ENCODE assay signal across 13 cellular contexts in the genomic region with DNA sequence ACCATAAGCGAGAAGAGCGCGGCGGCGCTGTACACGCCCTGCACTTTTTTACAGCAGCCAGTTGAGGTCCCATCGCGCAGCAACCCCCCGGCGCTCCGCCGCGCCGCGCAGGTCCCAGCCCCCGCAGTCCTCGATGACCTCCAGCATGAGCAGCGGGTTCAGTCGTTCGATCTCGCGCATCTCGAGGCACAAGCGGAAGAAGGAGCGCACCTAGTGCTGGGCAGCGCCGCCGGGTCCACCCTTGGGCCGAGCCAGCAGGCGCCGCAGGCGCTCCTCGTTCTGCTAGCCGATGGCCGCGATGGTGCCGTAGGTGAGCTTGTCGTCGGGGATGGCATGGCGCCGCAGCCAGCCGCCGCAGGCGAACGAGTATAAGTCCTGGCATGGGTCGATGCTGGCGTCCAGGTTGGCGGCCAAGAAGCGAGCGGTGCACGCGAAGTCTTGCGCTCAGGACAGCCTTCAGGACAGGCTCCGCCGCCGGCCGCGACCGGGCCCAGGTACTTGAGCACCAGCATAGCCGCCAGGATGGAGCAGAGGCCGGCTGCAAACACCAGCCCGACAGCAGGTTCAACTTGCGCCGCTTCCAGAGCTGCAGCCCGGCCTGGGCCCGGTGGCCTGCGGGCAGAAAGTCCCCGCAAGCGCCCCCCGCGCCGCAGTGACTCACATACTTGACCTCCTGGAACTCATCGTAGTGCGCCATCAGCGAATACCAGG. TPM values are rescaled to one million over a fixed set of nuclear protein-coding genes. Genes with fewer than 3 reads are reported as not detected.
DNase-seq lines count a peak whose midpoint lies in the region; ATAC-seq and TF ChIP-seq lines count a peak whose summit lies in the region.
"Had no signal": no experiment of that assay in that cellular context is flagged by ENCODE, and none has a peak within 500 bp of the region (broad histone marks: within the 10 kb centered on the region; RNA-seq: fewer than 3 reads in every experiment).

No MANE protein-coding gene starts in this region.

- H2AFZ ChIP-seq in hepatocyte (peak overlapping the region; percentile 35), neuronal stem cell (ENCODE audit: low read length) (peak overlapping the region; percentile 22)

- no peaks in the 10 kb centered on the region for H4K20me1 ChIP-seq in hepatocyte (ENCODE audit: insufficient read depth, poor library complexity, severe bottlenecking)
- H4K20me1 ChIP-seq: BLaER1 treated with 17β-estradiol and CSF1 and Interleukin-3, amounts not matched to agents 10 nM and 100 nM had no signal

- no peak overlapping the region for H3K23ac ChIP-seq in neuronal stem cell (ENCODE audit: low read depth, low read length, poor library complexity)

- H3K4me1 ChIP-seq in SJSA1 (replicated peaks) (peaks cover 67% of the 10 kb centered on the region), hepatocyte (ENCODE audit: insufficient read depth) (peaks cover 19% of the 10 kb centered on the region), neuronal stem cell (ENCODE audit: control insufficient read depth in 2 of 2, insufficient read depth in 1 of 2, low read depth in 1 of 2, low read length in 2 of 2) (peaks cover 0 to 8% of the 10 kb centered on the region in 2 donors)
- H3K4me1 ChIP-seq: breast epithelium had no signal

- H3K4me2 ChIP-seq in hepatocyte: peak overlapping the region; percentile 63
- peak overlapping the region; percentile 52 for H3K4me2 ChIP-seq in neuronal stem cell (ENCODE audit: insufficient read depth, low read length, poor library complexity, severe bottlenecking)

- no peaks in the 10 kb centered on the region for H3K9me2 ChIP-seq in hepatocyte (replicated peaks; ENCODE audit: insufficient read depth)

- peak overlapping the region; percentile 31 for H3K14ac ChIP-seq in neuronal stem cell (ENCODE audit: low read length)

- H3K79me1 ChIP-seq in neuronal stem cell (ENCODE audit: low read depth, low read length): no peaks in the 10 kb centered on the region

- no peak overlapping the region for H2BK5ac ChIP-seq in neuronal stem cell (ENCODE audit: low read length)

- H2AK5ac ChIP-seq in neuronal stem cell (ENCODE audit: low read depth, low read length): peak overlapping the region; percentile 70

- H3K4me3 ChIP-seq in SJSA1 (peak overlapping the region; percentile 32), hepatocyte (no peak overlapping the region), neuronal stem cell (ENCODE audit: low read length in 2 of 2) (peak overlapping the region in 1 of 2 donors; percentile 52)
- H3K4me3 ChIP-seq: BLaER1 treated with 17β-estradiol and CSF1 and Interleukin-3, amounts not matched to agents 10 nM and 100 nM had no signal

- H3K27ac ChIP-seq in SJSA1 (peak overlapping the region; percentile 89), hepatocyte (peak overlapping the region; percentile 86), neuronal stem cell (replicated peaks; ENCODE audit: low read length) (no peak overlapping the region)
- H3K27ac ChIP-seq: BLaER1 treated with 17β-estradiol and CSF1 and Interleukin-3, amounts not matched to agents 10 nM and 100 nM; breast epithelium had no signal

- no peak overlapping the region for H3K4ac ChIP-seq in neuronal stem cell (ENCODE audit: low read length)

- no peaks in the 10 kb centered on the region for H3K27me3 ChIP-seq in SJSA1 (replicated peaks)
- H3K27me3 ChIP-seq in hepatocyte: peaks cover 15% of the 10 kb centered on the region
- peaks cover 33 to 76% (median 66%) of the 10 kb centered on the region in 3 experiments for H3K27me3 ChIP-seq in neuronal stem cell (ENCODE audit: control insufficient read depth in 3 of 3, insufficient read depth in 3 of 3, low read depth in 1 of 3, low read length in 3 of 3)

- peak; percentile 28 for DNase-seq in EH (ENCODE audit: low read depth)
- no peak for DNase-seq in SJSA1 (ENCODE audit: low read depth in 1 of 2, low spot score in 2 of 2)
- no peak for DNase-seq in hepatocyte (ENCODE audit: low spot score)
- no peak for DNase-seq in neuronal stem cell (ENCODE audit: low spot score)
- DNase-seq in midbrain (lab: John Stamatoyannopoulos, UW): no peak
- DNase-seq in cerebellar cortex (ENCODE audit: low spot score): no peak
- DNase-seq in 8988T: no peak
- DNase-seq: NCI-H146 had no signal

- H3K9me3 ChIP-seq in SJSA1 (replicated peaks) (no peaks in the 10 kb centered on the region), hepatocyte (ENCODE audit: low read depth) (no peaks in the 10 kb centered on the region), neuronal stem cell (replicated peaks in 1 of 2; ENCODE audit: control insufficient read depth in 2 of 2, insufficient read depth in 1 of 2, low read depth in 1 of 2, low read length in 2 of 2) (peaks cover 0 to 4% of the 10 kb centered on the region in 2 donors)
- H3K9me3 ChIP-seq: breast epithelium had no signal

- no peak overlapping the region for H4K8ac ChIP-seq in neuronal stem cell (ENCODE audit: low read depth, low read length)

- no peak for TF ChIP-seq CTCF in hepatocyte (IDR thresholded peaks at IDR 0.05; ENCODE audit: poor library complexity)

- peak overlapping the region; percentile 49 for H2BK15ac ChIP-seq in neuronal stem cell (ENCODE audit: low read length)

- no peak overlapping the region for H2BK120ac ChIP-seq in neuronal stem cell (ENCODE audit: low read depth, low read length)

- H2BK12ac ChIP-seq in neuronal stem cell (ENCODE audit: low read length): no peak overlapping the region

- no peak overlapping the region for H4K91ac ChIP-seq in neuronal stem cell (ENCODE audit: low read depth, low read length, poor library complexity)

- H3K36me3 ChIP-seq in SJSA1 (no peaks in the 10 kb centered on the region), hepatocyte (replicated peaks; ENCODE audit: insufficient read depth, low read depth) (no peaks in the 10 kb centered on the region), neuronal stem cell (replicated peaks in 1 of 2; ENCODE audit: control insufficient read depth in 2 of 2, insufficient read depth in 2 of 2, low read length in 2 of 2) (no peaks in the 10 kb centered on the region)
- H3K36me3 ChIP-seq: BLaER1 treated with 17β-estradiol and CSF1 and Interleukin-3, amounts not matched to agents 10 nM and 100 nM; breast epithelium had no signal

- peak overlapping the region; percentile 31 for H3K18ac ChIP-seq in neuronal stem cell (ENCODE audit: low read length)

- peak overlapping the region; percentile 21 for H3K9ac ChIP-seq in neuronal stem cell (ENCODE audit: low read depth, low read length, poor library complexity)
- H3K9ac ChIP-seq: BLaER1 treated with 17β-estradiol and CSF1 and Interleukin-3, amounts not matched to agents 10 nM and 100 nM had no signal

- ATAC-seq in HG03196 (IDR thresholded peaks at IDR 0.05; ENCODE audit: unreplicated experiment): no peak

- 45% methylated on average over 65 of the region's 75 CpGs for WGBS in hepatocyte (ENCODE audit: low lambda C conversion rate, missing lambda C conversion rate)
- no CpG with 5 or more reads among the region's 75 CpGs for WGBS in neuronal stem cell (ENCODE audit: extremely low coverage in 2 of 2, insufficient read length in 2 of 2, insufficient replicate concordance in 1 of 2), 2 donors

- no peaks in the 10 kb centered on the region for H3K79me2 ChIP-seq in hepatocyte

RNA-seq across cellular contexts. Expression of a gene that starts 8.3 kb away (rescaled TPM):
- 0.45 TPM in 1 of 2 replicates, not detected in the other for total RNA-seq in SJSA1 (2014; rRNA removed; shearing (Covaris generic))
- 6.5 and 8.7 TPM in 2 replicates for total RNA-seq in hepatocyte
- 1.2 and 1.3 TPM in 2 replicates for polyA plus RNA-seq in hepatocyte
- polyA plus RNA-seq in neuronal stem cell (2013, experiment 1 of 2): not detected
- polyA plus RNA-seq in neuronal stem cell (2013, experiment 2 of 2): not detected
- total RNA-seq: breast epithelium, epithelial cell of proximal tubule, omental fat pad had no signal

RNA-seq across cellular contexts. Expression of a gene that starts 19.7 kb away (rescaled TPM):
- total RNA-seq in SJSA1 (2014; rRNA removed; shearing (Covaris generic)): 0.03 TPM in 1 of 2 replicates, not detected in the other
- 0.16 and 1.5 TPM in 2 replicates for total RNA-seq in hepatocyte
- polyA plus RNA-seq in hepatocyte: 0.08 and 0.86 TPM in 2 replicates
- polyA plus RNA-seq in neuronal stem cell (2013, experiment 1 of 2): not detected
- not detected for polyA plus RNA-seq in neuronal stem cell (2013, experiment 2 of 2)
- total RNA-seq: breast epithelium, epithelial cell of proximal tubule, omental fat pad had no signal
